ENCODE assay signal across 1 cellular context in genomic region chr22:22062306-22062793, GRCh38.
TF ChIP-seq lines count a peak whose summit lies in the region.

No MANE protein-coding gene starts in this region.

TF ChIP-seq in K562, 482 proteins besides CTCF, POLR2A, EP300 and RAD21 (continued from another document and continues in another):
- TF ChIP-seq ZBTB43 (CRISPR knock-in tag; IDR thresholded peaks at IDR 0.05) = no peak
- no peak for TF ChIP-seq HES1 (IDR thresholded peaks at IDR 0.05; ENCODE audit: low read depth)
- no peak for TF ChIP-seq NONO (IDR thresholded peaks at IDR 0.05; ENCODE audit: low read depth in 2 of 2, low read length in 1 of 2)
- peak; percentile 28; the same call in 1 of the 2 replicates for TF ChIP-seq DMBX1 (CRISPR knock-in tag; IDR thresholded peaks at IDR 0.05; ENCODE audit: borderline replicate concordance)
- peak; percentile 57; the same call in 1 of the 2 replicates for TF ChIP-seq HSF4 (CRISPR knock-in tag; IDR thresholded peaks at IDR 0.05; ENCODE audit: borderline replicate concordance)
- TF ChIP-seq ELK3 (CRISPR knock-in tag; IDR thresholded peaks at IDR 0.05) = no peak
- TF ChIP-seq PATZ1 (CRISPR knock-in tag; IDR thresholded peaks at IDR 0.05; ENCODE audit: borderline replicate concordance) = no peak
- 0 out of 2 replicates have a peak, but pooled peaks have one; percentile 62 for TF ChIP-seq OTX1 (CRISPR knock-in tag; IDR thresholded peaks at IDR 0.05)
- no peak for TF ChIP-seq EWSR1 (IDR thresholded peaks at IDR 0.05; ENCODE audit: borderline replicate concordance, low read depth, partially characterized antibody)
- TF ChIP-seq HMG20A (CRISPR knock-in tag; conservative IDR thresholded peaks at IDR 0.05) = no peak
- TF ChIP-seq RBM25 (IDR thresholded peaks at IDR 0.05; ENCODE audit: low read depth, low read length, severe bottlenecking) = no peak
- no peak for TF ChIP-seq GTF3C2 (IDR thresholded peaks at IDR 0.05; ENCODE audit: borderline replicate concordance, extremely low read depth, insufficient read length)
- TF ChIP-seq ZBTB33 (CRISPR knock-in tag; IDR thresholded peaks at IDR 0.05) = 0 out of 2 replicates have a peak, but pooled peaks have one; percentile 10
- peak; percentile 15; the same call in 1 of the 2 replicates for TF ChIP-seq ZBTB34 (CRISPR knock-in tag; IDR thresholded peaks at IDR 0.05)
- TF ChIP-seq ELF4 (CRISPR knock-in tag; IDR thresholded peaks at IDR 0.05) = 0 out of 2 replicates have a peak, but pooled peaks have one; percentile 36
- no peak for TF ChIP-seq CEBPB (tag; IDR thresholded peaks at IDR 0.05)
- no peak for TF ChIP-seq NR2F6 (CRISPR knock-in tag; IDR thresholded peaks at IDR 0.05)
- 0 out of 2 replicates have a peak, but pooled peaks have one; percentile 7 for TF ChIP-seq MGA (IDR thresholded peaks at IDR 0.05)
- TF ChIP-seq ZNF717 (CRISPR knock-in tag; IDR thresholded peaks at IDR 0.05) = 0 out of 2 replicates have a peak, but pooled peaks have one; percentile 1
- 0 out of 2 replicates have a peak, but pooled peaks have one; percentile 58 for TF ChIP-seq ZBTB26 (CRISPR knock-in tag; IDR thresholded peaks at IDR 0.05)
- no peak for TF ChIP-seq ZNF431 (CRISPR knock-in tag; IDR thresholded peaks at IDR 0.05)
- TF ChIP-seq MIER1 (IDR thresholded peaks at IDR 0.05; ENCODE audit: low read depth) = no peak
- no peak; the same call in 1 of the 2 replicates for TF ChIP-seq NFIX (CRISPR knock-in tag; IDR thresholded peaks at IDR 0.05; ENCODE audit: low read depth)
- TF ChIP-seq ETV6 (IDR thresholded peaks at IDR 0.05; ENCODE audit: borderline replicate concordance in 1 of 2, low read depth in 2 of 2, low read length in 1 of 2) = 0 out of 4 replicates have a peak, but pooled peaks of 1 of the 2 experiments have one; percentile 26
- no peak for TF ChIP-seq ETV6 (CRISPR knock-in tag; IDR thresholded peaks at IDR 0.05; ENCODE audit: borderline replicate concordance)
- peak; percentile 34; the same call in 1 of the 2 replicates for TF ChIP-seq ZNF507 (tag; conservative IDR thresholded peaks at IDR 0.05)
- 0 out of 2 replicates have a peak, but pooled peaks have one; percentile 25 for TF ChIP-seq ZNF354B (CRISPR knock-in tag; IDR thresholded peaks at IDR 0.05)
- TF ChIP-seq MTA2 (IDR thresholded peaks at IDR 0.05; ENCODE audit: low read depth) = no peak
